18 cellular contexts compared by ENCODE assay signal in genomic region chr10:14334771-14335170, GRCh38. TPM values are rescaled to one million over a fixed set of nuclear protein-coding genes. Genes with fewer than 3 reads are reported as not detected.
DNase-seq lines count a peak whose midpoint lies in the region; TF ChIP-seq lines count a peak whose summit lies in the region.
"Had no signal": no experiment of that assay in that cellular context is flagged by ENCODE, and none has a peak within 500 bp of the region (broad histone marks: within the 10 kb centered on the region; RNA-seq: fewer than 3 reads in every experiment).

No MANE protein-coding gene starts in this region.

- H3K9me3 ChIP-seq in esophagus muscularis mucosa, result no peaks in the 10 kb centered on the region
- no peaks in the 10 kb centered on the region for H3K9me3 ChIP-seq in neuronal stem cell (replicated peaks in 1 of 2; ENCODE audit: control insufficient read depth in 2 of 2, insufficient read depth in 1 of 2, low read depth in 1 of 2, low read length in 2 of 2)
- H3K9me3 ChIP-seq: A549; BLaER1 treated with 17β-estradiol and CSF1 and Interleukin-3, amounts not matched to agents 10 nM and 100 nM; Caco-2 had no signal

- no peak overlapping the region for H3K4ac ChIP-seq in neuronal stem cell (ENCODE audit: low read length)

- no peak for TF ChIP-seq EP300 in esophagus muscularis mucosa (IDR thresholded peaks at IDR 0.05)

- no peak overlapping the region for H2BK12ac ChIP-seq in neuronal stem cell (ENCODE audit: low read length)

- no peak overlapping the region for H2AFZ ChIP-seq in neuronal stem cell (ENCODE audit: low read length)

- H3K4me1 ChIP-seq in esophagus muscularis mucosa, result peaks cover 0 to 23% (median 18%) of the 10 kb centered on the region in 4 donors
- H3K4me1 ChIP-seq in neuronal stem cell (ENCODE audit: control insufficient read depth in 2 of 2, insufficient read depth in 1 of 2, low read depth in 1 of 2, low read length in 2 of 2), result peaks cover 2 to 7% of the 10 kb centered on the region in 2 donors
- H3K4me1 ChIP-seq: A549, Caco-2 had no signal

- H2BK5ac ChIP-seq in neuronal stem cell (ENCODE audit: low read length), result no peak overlapping the region

- WGBS in esophagus muscularis mucosa, result 93% methylated on average over 2 of the region's 2 CpGs
- no CpG with 5 or more reads among the region's 2 CpGs for whole genome bisulfite sequencing in neuronal stem cell (ENCODE audit: extremely low coverage in 2 of 2, insufficient read length in 2 of 2, insufficient replicate concordance in 1 of 2), 2 donors

- H3K18ac ChIP-seq in neuronal stem cell (ENCODE audit: low read length), result no peak overlapping the region

- H3K36me3 ChIP-seq in esophagus muscularis mucosa (no peaks in the 10 kb centered on the region), neuronal stem cell (replicated peaks in 1 of 2; ENCODE audit: control insufficient read depth in 2 of 2, insufficient read depth in 2 of 2, low read length in 2 of 2) (no peaks in the 10 kb centered on the region)
- H3K36me3 ChIP-seq: BLaER1 treated with 17β-estradiol and CSF1 and Interleukin-3, amounts not matched to agents 10 nM and 100 nM had no signal

- H3K27me3 ChIP-seq in esophagus muscularis mucosa (no peaks in the 10 kb centered on the region), neuronal stem cell (ENCODE audit: control insufficient read depth in 3 of 3, insufficient read depth in 3 of 3, low read depth in 1 of 3, low read length in 3 of 3) (peaks cover 0 to 38% (median 0%) of the 10 kb centered on the region in 3 experiments)
- H3K27me3 ChIP-seq: BLaER1 treated with 17β-estradiol and CSF1 and Interleukin-3, amounts not matched to agents 10 nM and 100 nM had no signal

- no peak for TF ChIP-seq POLR2A in esophagus muscularis mucosa (IDR thresholded peaks at IDR 0.05; ENCODE audit: low read depth)

- no peak for TF ChIP-seq CTCF in esophagus muscularis mucosa (IDR thresholded peaks at IDR 0.05)

- no peak overlapping the region for H4K91ac ChIP-seq in neuronal stem cell (ENCODE audit: low read depth, low read length, poor library complexity)

- H3K4me2 ChIP-seq in neuronal stem cell (ENCODE audit: insufficient read depth, low read length, poor library complexity, severe bottlenecking), result no peak overlapping the region
- H3K4me2 ChIP-seq: A549; BLaER1 treated with 17β-estradiol and CSF1 and Interleukin-3, amounts not matched to agents 10 nM and 100 nM had no signal

- H3K79me1 ChIP-seq in neuronal stem cell (ENCODE audit: low read depth, low read length), result no peaks in the 10 kb centered on the region

- H2AK5ac ChIP-seq in neuronal stem cell (ENCODE audit: low read depth, low read length), result no peak overlapping the region

- H2BK15ac ChIP-seq in neuronal stem cell (ENCODE audit: low read length), result no peak overlapping the region

- no peak overlapping the region for H3K23ac ChIP-seq in neuronal stem cell (ENCODE audit: low read depth, low read length, poor library complexity)

- DNase-seq in NCI-H146 (lab: John Stamatoyannopoulos, UW) (peak; percentile 49), NCI-H146 treated with DMSO at 0.1 percent for 48 hours (lab: John Stamatoyannopoulos, UW; ENCODE audit: unreplicated experiment) (no peak), esophagus muscularis mucosa (ENCODE audit: extremely low spot score) (peak; percentile 68), neuronal stem cell (ENCODE audit: low spot score) (no peak), HUDEP-2 (lab: John Stamatoyannopoulos, UW; ENCODE audit: unreplicated experiment in 76 of 76) (no peak), hepatic stellate cell (ENCODE audit: low spot score) (no peak)
- DNase-seq: AML-193; Caco-2; Calu3; CD4-positive, alpha-beta T cell; CD8-positive, alpha-beta T cell; DMS79 treated with DMSO at 0.1 percent for 48 hours; GDM1 had no signal

- H4K8ac ChIP-seq in neuronal stem cell (ENCODE audit: low read depth, low read length), result no peak overlapping the region

- no peak overlapping the region for H3K9ac ChIP-seq in neuronal stem cell (ENCODE audit: low read depth, low read length, poor library complexity)
- H3K9ac ChIP-seq: BLaER1 treated with 17β-estradiol and CSF1 and Interleukin-3, amounts not matched to agents 10 nM and 100 nM had no signal

- H3K4me3 ChIP-seq in esophagus muscularis mucosa (no peak overlapping the region), neuronal stem cell (ENCODE audit: low read length in 2 of 2) (no peak overlapping the region)
- H3K4me3 ChIP-seq: A549; BLaER1 treated with 17β-estradiol and CSF1 and Interleukin-3, amounts not matched to agents 10 nM and 100 nM; GM12878 had no signal

- no peak overlapping the region for H2BK120ac ChIP-seq in neuronal stem cell (ENCODE audit: low read depth, low read length)

- intact Hi-C loops in esophagus muscularis mucosa (cut with DNase I), result no loop called here

- H3K27ac ChIP-seq in esophagus muscularis mucosa (replicated peaks in 1 of 4), result no peak overlapping the region
- no peak overlapping the region for H3K27ac ChIP-seq in neuronal stem cell (replicated peaks; ENCODE audit: low read length)
- H3K27ac ChIP-seq: 22Rv1; A549; BLaER1 treated with 17β-estradiol and CSF1 and Interleukin-3, amounts not matched to agents 10 nM and 100 nM; C4-2B had no signal

- H3K14ac ChIP-seq in neuronal stem cell (ENCODE audit: low read length), result peak overlapping the region; percentile 25

RNA-seq across cellular contexts. Expression of gene FRMD4A, which starts 4.0 kb away (rescaled TPM):
- total RNA-seq in esophagus muscularis mucosa, result 10 to 100 TPM; 17.0 to 28.8 (median 21.8) TPM
- 38.6 TPM for polyA plus RNA-seq in neuronal stem cell (2013, experiment 1 of 2)
- 33.8 TPM for polyA plus RNA-seq in neuronal stem cell (2013, experiment 2 of 2)

Comparison
In these comparisons a context has a peak if more than half of its experiments do, and no peak if none do; other contexts are left out.
1. DNase-seq: peak in NCI-H146 (single experiment) and esophagus muscularis mucosa (single experiment); none in NCI-H146 treated with DMSO at 0.1 percent for 48 hours (single experiment), neuronal stem cell (single experiment), HUDEP-2 (0 of 76) and hepatic stellate cell (single experiment).